Comparison of ENCODE assay signal across 23 cellular contexts in the genomic region with DNA sequence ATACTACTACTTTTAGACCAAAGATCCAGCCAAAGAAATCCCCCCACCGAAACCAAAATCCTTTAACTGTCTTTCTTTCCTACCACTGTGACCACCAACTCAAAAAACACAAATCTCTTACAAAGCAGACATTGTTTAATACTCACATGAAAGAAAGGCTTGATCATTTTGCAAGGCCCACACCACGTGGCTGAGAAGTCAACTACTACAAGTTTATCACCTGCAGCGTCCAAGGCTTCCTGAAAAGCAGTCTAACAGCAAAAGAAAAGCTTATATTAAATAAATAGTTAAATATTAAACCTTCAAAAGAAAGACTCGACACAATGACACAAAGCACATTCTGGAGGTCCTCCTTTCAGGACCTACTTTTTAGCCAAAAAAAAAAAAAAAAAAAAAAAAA. TPM values are rescaled to one million over a fixed set of nuclear protein-coding genes. Genes with fewer than 3 reads are reported as not detected.
"Had no signal": no experiment of that assay in that cellular context is flagged by ENCODE, and none has a peak within 500 bp of the region (broad histone marks: within the 10 kb centered on the region; RNA-seq: fewer than 3 reads in every experiment).

No MANE protein-coding gene starts in this region.

- H3K27ac ChIP-seq: adrenal gland, heart right ventricle, neutrophil, pancreas, sigmoid colon, spleen, thyroid gland had no signal

- H3K4me3 Mint-ChIP-seq: activated B cell treated with CpG ODN at 0.5 μM for 24 hours; activated CD4-positive, alpha-beta memory T cell treated with anti-CD3 and anti-CD28 coated beads, Interleukin-2, amount 10 ng/mL, durations not matched to agents 7 days and 5 days; immature natural killer cell; naive thymus-derived CD4-positive, alpha-beta T cell had no signal

- ATAC-seq: activated naive CD4-positive, alpha-beta T cell treated with anti-CD3 and anti-CD28 coated beads, Interleukin-2, amount 50 U/mL, for 72 hours; esophagus mucosa; heart right ventricle; naive thymus-derived CD4-positive, alpha-beta T cell; pancreas; stimulated activated naive B cell treated with anti-CD40 and anti-IgM and Interleukin-4, amounts not matched to agents 10 μg/mL and 1 μg/mL and 100 μg/mL, for 72 hours had no signal

- H3K27ac Mint-ChIP-seq: activated B cell treated with CpG ODN at 0.5 μM for 24 hours; activated CD4-positive, alpha-beta memory T cell treated with anti-CD3 and anti-CD28 coated beads, Interleukin-2, amount 10 ng/mL, durations not matched to agents 7 days and 5 days; activated naive CD4-positive, alpha-beta T cell treated with anti-CD3 and anti-CD28 coated beads, Interleukin-2, amount 50 U/mL, for 72 hours; immature natural killer cell had no signal

- H3K4me3 ChIP-seq: adrenal gland, heart right ventricle, pancreas, sigmoid colon, spleen, thyroid gland had no signal

- H3K27me3 ChIP-seq: adrenal gland, heart right ventricle, neutrophil, pancreas, sigmoid colon, spleen, thyroid gland had no signal

- DNase-seq: activated B cell treated with CpG ODN at 0.5 μM for 24 hours; activated CD4-positive, alpha-beta memory T cell treated with anti-CD3 and anti-CD28 coated beads, Interleukin-2, amount 10 ng/mL, durations not matched to agents 7 days and 5 days; activated CD4-positive, alpha-beta T cell treated with anti-CD3 and anti-CD28 coated beads for 48 hours; activated gamma-delta T cell treated with Interleukin-2 at 50 U/mL for 16 hours; adrenal gland; cerebellar nuclear complex; cortex of kidney; effector CD4-positive, alpha-beta T cell; heart right ventricle; immature natural killer cell; mesendoderm; naive thymus-derived CD4-positive, alpha-beta T cell; pancreas; sigmoid colon; spleen; stimulated activated naive B cell treated with anti-CD40 and anti-IgM and Interleukin-4, amounts not matched to agents 10 μg/mL and 1 μg/mL and 100 μg/mL, for 72 hours; T-helper 9 cell; thyroid gland had no signal

- FAIRE-seq: bronchial epithelial cell, pancreas had no signal

- H3K27me3 Mint-ChIP-seq: activated B cell treated with CpG ODN at 0.5 μM for 24 hours; activated CD4-positive, alpha-beta memory T cell treated with anti-CD3 and anti-CD28 coated beads, Interleukin-2, amount 10 ng/mL, durations not matched to agents 7 days and 5 days; naive thymus-derived CD4-positive, alpha-beta T cell; stimulated activated naive B cell treated with anti-CD40 and anti-IgM and Interleukin-4, amounts not matched to agents 10 μg/mL and 1 μg/mL and 100 μg/mL, for 72 hours had no signal

- H3K9me3 ChIP-seq: adrenal gland, heart right ventricle, neutrophil, pancreas, sigmoid colon, spleen, thyroid gland had no signal

- H3K9me3 Mint-ChIP-seq: activated B cell treated with CpG ODN at 0.5 μM for 24 hours; activated CD4-positive, alpha-beta memory T cell treated with anti-CD3 and anti-CD28 coated beads, Interleukin-2, amount 10 ng/mL, durations not matched to agents 7 days and 5 days; activated naive CD4-positive, alpha-beta T cell treated with anti-CD3 and anti-CD28 coated beads, Interleukin-2, amount 50 U/mL, for 72 hours; immature natural killer cell; naive thymus-derived CD4-positive, alpha-beta T cell; stimulated activated naive B cell treated with anti-CD40 and anti-IgM and Interleukin-4, amounts not matched to agents 10 μg/mL and 1 μg/mL and 100 μg/mL, for 72 hours had no signal

RNA-seq across cellular contexts. Expression of a gene that starts 43.3 kb away (rescaled TPM):
- total RNA-seq: activated B cell treated with CpG ODN at 0.5 μM for 24 hours; activated CD4-positive, alpha-beta memory T cell treated with anti-CD3 and anti-CD28 coated beads, Interleukin-2, amount 10 ng/mL, durations not matched to agents 7 days and 5 days; activated naive CD4-positive, alpha-beta T cell treated with anti-CD3 and anti-CD28 coated beads, Interleukin-2, amount 50 U/mL, for 72 hours; adrenal gland; heart right ventricle; naive thymus-derived CD4-positive, alpha-beta T cell; sigmoid colon; spleen; subcutaneous adipose tissue had no signal
- polyA plus RNA-seq: heart right ventricle; immature natural killer cell; naive thymus-derived CD4-positive, alpha-beta T cell; spleen had no signal
